ENCODE assay signal across 8 cellular contexts in the genomic region with DNA sequence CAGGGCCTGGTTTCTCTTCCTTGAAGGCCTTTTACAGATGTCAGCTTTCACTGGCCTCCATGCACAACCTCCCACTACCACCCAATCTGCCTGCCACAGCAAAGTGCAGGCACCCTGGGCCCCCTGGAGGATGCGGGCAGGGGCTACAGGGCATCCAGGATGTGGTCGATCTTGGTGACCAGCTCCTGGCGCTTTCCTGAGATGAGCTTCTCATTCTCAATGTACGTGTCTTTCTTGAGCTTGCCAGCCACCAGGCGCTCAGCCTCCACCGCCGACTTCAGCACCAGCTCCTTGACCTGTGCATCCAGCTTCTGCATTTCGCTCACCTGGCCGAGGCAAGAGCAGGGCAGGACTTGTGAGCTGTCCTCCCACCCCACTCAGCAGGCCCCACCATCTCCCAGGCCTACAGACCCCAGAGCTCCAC. TPM values are rescaled to one million over a fixed set of nuclear protein-coding genes. Genes with fewer than 3 reads are reported as not detected.
DNase-seq lines count a peak whose midpoint lies in the region; ATAC-seq and TF ChIP-seq lines count a peak whose summit lies in the region.

No MANE protein-coding gene starts in this region.

- no peak overlapping the region for H3K4me2 ChIP-seq in IMR-90 (ENCODE audit: low read depth, low read length)

- H4K5ac ChIP-seq in IMR-90 (ENCODE audit: low read depth, low read length), result no peak overlapping the region

- peak overlapping the region; percentile 34 for H4K91ac ChIP-seq in IMR-90 (ENCODE audit: insufficient read depth, low read depth, low read length)

- DNase-seq in activated CD4-positive, alpha-beta T cell treated with anti-CD3 and anti-CD28 coated beads for 48 hours, result peak; percentile 52
- no peak for DNase-seq in activated CD4-positive, alpha-beta T cell treated with anti-CD3 and anti-CD28 coated beads for 4 hours
- DNase-seq in IMR-90 (no peak), retinal pigment epithelial cell (ENCODE audit: low read depth) (no peak), DMS153 treated with DMSO at 0.1 percent for 48 hours (lab: John Stamatoyannopoulos, UW; ENCODE audit: unreplicated experiment) (no peak)

- no peaks in the 10 kb centered on the region for H3K27me3 ChIP-seq in IMR-90 (ENCODE audit: control insufficient read depth, insufficient read depth, low read length)

- no TSS peak for BruUV-seq in IMR-90 (replicated peaks; lab: Mats Ljungman, UMichigan)

- peak overlapping the region; percentile 44 for H2AFZ ChIP-seq in IMR-90 (replicated peaks; ENCODE audit: low read length, poor library complexity)

- POLR2A ChIA-PET in IMR-90 (lab: Charles Lee; ENCODE audit: unreplicated experiment), result no interaction called here

- H3K18ac ChIP-seq in IMR-90 (ENCODE audit: low read depth, low read length), result no peak overlapping the region

- H3K4me3 Mint-ChIP-seq in activated naive CD8-positive, alpha-beta T cell, result peak overlapping the region; percentile 43

- TF ChIP-seq POLR2A in IMR-90 (IDR thresholded peaks at IDR 0.05; ENCODE audit: low read depth, low read length), result no peak

- no peaks in the 10 kb centered on the region for H3K9me3 ChIP-seq in IMR-90 (ENCODE audit: control insufficient read depth, insufficient read depth, low read length)

- no peak overlapping the region for H2AK9ac ChIP-seq in IMR-90 (replicated peaks; ENCODE audit: low read depth, low read length, poor library complexity)

- peaks cover 21% of the 10 kb centered on the region for H3K36me3 Mint-ChIP-seq in activated naive CD8-positive, alpha-beta T cell

- ATAC-seq in IMR-90 (ENCODE audit: low read depth) (no peak), HG03442 (IDR thresholded peaks at IDR 0.05; ENCODE audit: unreplicated experiment) (no peak), GM21423 (IDR thresholded peaks at IDR 0.05; ENCODE audit: unreplicated experiment) (no peak)

- peak overlapping the region; percentile 51 for H3K4ac ChIP-seq in IMR-90 (ENCODE audit: low read depth, low read length)

- H3K36me3 ChIP-seq in IMR-90 (ENCODE audit: control insufficient read depth, insufficient read depth, low read length), result peaks cover 49% of the 10 kb centered on the region

- H3K4me3 ChIP-seq in IMR-90 (ENCODE audit: insufficient read depth, low read depth, low read length) (no peak overlapping the region), retinal pigment epithelial cell (ENCODE audit: low read length) (no peak overlapping the region)

- peaks cover 14% of the 10 kb centered on the region for H3K4me1 ChIP-seq in IMR-90 (ENCODE audit: control insufficient read depth, insufficient read depth, low read length)

- H4K20me1 ChIP-seq in IMR-90 (ENCODE audit: insufficient read depth, low read length), result peaks cover 3% of the 10 kb centered on the region; the same call in 1 of the 2 replicates

- H3K4me1 Mint-ChIP-seq in activated naive CD8-positive, alpha-beta T cell (ENCODE audit: low read depth), result peaks cover 30% of the 10 kb centered on the region

- H4K8ac ChIP-seq in IMR-90 (ENCODE audit: low read depth in 2 of 2, low read length in 2 of 2), result peak overlapping the region in 1 of 2 experiments; percentile 58; a peak in 1 of 4 replicates

- H3K14ac ChIP-seq in IMR-90 (replicated peaks; ENCODE audit: low read depth, low read length), result 0 out of 2 replicates have a peak overlapping the region, but pooled peaks have one; percentile 55

- no peak overlapping the region for H2BK20ac ChIP-seq in IMR-90 (ENCODE audit: low read depth, low read length)

- TF ChIP-seq CTCF in IMR-90 (conservative IDR thresholded peaks at IDR 0.05; ENCODE audit: low read depth, low read length) (peak; percentile 13; the same call in 1 of the 2 replicates), retinal pigment epithelial cell (conservative IDR thresholded peaks at IDR 0.05; ENCODE audit: low read depth, low read length) (peak; percentile 14)

- no peaks in the 10 kb centered on the region for H3K9me3 Mint-ChIP-seq in activated naive CD8-positive, alpha-beta T cell (ENCODE audit: low read depth)

- H2BK15ac ChIP-seq in IMR-90 (ENCODE audit: low read depth, low read length), result no peak overlapping the region

- dilution Hi-C loops in IMR-90 (cut with HindIII; ENCODE audit: low sequenced_read_pairs, unreplicated experiment), result no loop called here

- no peak overlapping the region for H2BK120ac ChIP-seq in IMR-90 (ENCODE audit: low read depth, low read length)

- H3K79me1 ChIP-seq in IMR-90 (ENCODE audit: low read depth in 1 of 2, low read length in 2 of 2), result peaks cover 32 to 79% of the 10 kb centered on the region in 2 experiments

- no peak overlapping the region for H3K27ac ChIP-seq in IMR-90 (ENCODE audit: insufficient read depth, low read length)

- H3K27ac Mint-ChIP-seq in activated naive CD8-positive, alpha-beta T cell, result peak overlapping the region; percentile 72

- 92% methylated on average over 4 of the region's 9 CpGs; no CpG with 5 or more reads in 1 of the 2 experiments for WGBS in IMR-90 (ENCODE audit: extremely low coverage in 2 of 2, insufficient read length in 1 of 2), 2 experiments

- in situ Hi-C loops in IMR-90 (cut with MboI; ENCODE audit: low sequenced_read_pairs), result no loop called here

- CTCF ChIA-PET in IMR-90 (lab: Yijun Ruan, JAX), result interaction anchor here (1.8 kb wide), 1 partner anchor 175 kb away, joined by 4 read pairs; no protein-coding TSS in a partner anchor

- TF ChIP-seq RAD21 in IMR-90 (IDR thresholded peaks at IDR 0.05; ENCODE audit: low read length), result no peak

- H3K27me3 Mint-ChIP-seq in activated naive CD8-positive, alpha-beta T cell, result no peaks in the 10 kb centered on the region

- intact Hi-C loops in IMR-90 (cut with micrococcal nuclease), result loop anchor here (10.0 kb wide), 1 partner anchor 175 kb away; no protein-coding TSS in a partner anchor

- no peak overlapping the region for H3K9ac ChIP-seq in IMR-90 (ENCODE audit: low read depth, low read length)

- H3K9me1 ChIP-seq in IMR-90 (ENCODE audit: insufficient read depth, low read length), result peaks cover 21% of the 10 kb centered on the region

- H2AK5ac ChIP-seq in IMR-90 (ENCODE audit: low read depth, low read length), result peak overlapping the region; percentile 74

- H2BK5ac ChIP-seq in IMR-90 (ENCODE audit: low read depth, low read length, poor library complexity, severe bottlenecking), result peak overlapping the region; percentile 66

- no peak overlapping the region for H3K56ac ChIP-seq in IMR-90 (ENCODE audit: extremely low read depth, insufficient read depth, low read length)

- peak overlapping the region; percentile 37; the same call in 1 of the 2 replicates for H3K23ac ChIP-seq in IMR-90 (ENCODE audit: low read depth, low read length)

TF ChIP-seq in IMR-90, 13 proteins besides CTCF, POLR2A, EP300 and RAD21:
- TF ChIP-seq MAZ (IDR thresholded peaks at IDR 0.05; ENCODE audit: borderline replicate concordance, low read depth, low read length) (no peak), RCOR1 (IDR thresholded peaks at IDR 0.05; ENCODE audit: insufficient replicate concordance, low read length) (no peak), FOS (IDR thresholded peaks at IDR 0.05; ENCODE audit: low read depth, low read length) (no peak), CHD1 (IDR thresholded peaks at IDR 0.05; ENCODE audit: low read depth, low read length) (no peak), MAFK (IDR thresholded peaks at IDR 0.05; ENCODE audit: low read depth, low read length) (no peak)
- TF ChIP-seq, protein P1, sequence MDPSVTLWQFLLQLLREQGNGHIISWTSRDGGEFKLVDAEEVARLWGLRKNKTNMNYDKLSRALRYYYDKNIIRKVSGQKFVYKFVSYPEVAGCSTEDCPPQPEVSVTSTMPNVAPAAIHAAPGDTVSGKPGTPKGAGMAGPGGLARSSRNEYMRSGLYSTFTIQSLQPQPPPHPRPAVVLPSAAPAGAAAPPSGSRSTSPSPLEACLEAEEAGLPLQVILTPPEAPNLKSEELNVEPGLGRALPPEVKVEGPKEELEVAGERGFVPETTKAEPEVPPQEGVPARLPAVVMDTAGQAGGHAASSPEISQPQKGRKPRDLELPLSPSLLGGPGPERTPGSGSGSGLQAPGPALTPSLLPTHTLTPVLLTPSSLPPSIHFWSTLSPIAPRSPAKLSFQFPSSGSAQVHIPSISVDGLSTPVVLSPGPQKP (IDR thresholded peaks at IDR 0.05; ENCODE audit: borderline replicate concordance, low read depth, low read length), result no peak

RNA-seq across cellular contexts. Expression of gene RPN1, which starts 30.3 kb away (rescaled TPM):
- 592 and 736 TPM in 2 replicates for total RNA-seq in IMR-90 (2012; rRNA removed)
- 246 and 252 TPM in 2 replicates for polyA plus RNA-seq in IMR-90 (2012; rRNA removed)
- 162 and 186 TPM in 2 replicates for polyA plus RNA-seq in IMR-90 (2012; cell fraction: cytosol; rRNA removed)
- polyA plus RNA-seq in IMR-90 (2012; cell fraction: nucleus; rRNA removed; ENCODE audit: low replicate concordance), result 66.2 and 125 TPM in 2 replicates
